16 cellular contexts compared by ENCODE assay signal in genomic region chr14:58607131-58607531, GRCh38. TPM values are rescaled to one million over a fixed set of nuclear protein-coding genes. Genes with fewer than 3 reads are reported as not detected.
"Had no signal": no experiment of that assay in that cellular context is flagged by ENCODE, and none has a peak within 500 bp of the region (broad histone marks: within the 10 kb centered on the region; RNA-seq: fewer than 3 reads in every experiment).

No MANE protein-coding gene starts in this region.

- H3K4me3 Mint-ChIP-seq: activated CD4-positive, alpha-beta T cell treated with anti-CD3 and anti-CD28 coated beads, Interleukin-2, amount 10 ng/mL, durations not matched to agents 24 days and 14 days; activated naive CD8-positive, alpha-beta T cell treated with anti-CD3 and anti-CD28 coated beads, Interleukin-2, amount 50 U/mL, for 24 hours; immature natural killer cell; natural killer cell treated with Interleukin-12 subunit alpha and Interleukin-12 subunit beta and Interleukin-15 and Interleukin-18, amount 100 ng/mL, for 72 hours; stimulated activated memory B cell treated with anti-CD40 and anti-IgM and Interleukin-4, amounts not matched to agents 10 μg/mL and 1 μg/mL and 100 μg/mL, for 72 hours; T-cell had no signal

- H3K36me3 Mint-ChIP-seq: immature natural killer cell; natural killer cell treated with Interleukin-12 subunit alpha and Interleukin-12 subunit beta and Interleukin-15 and Interleukin-18, amount 100 ng/mL, for 72 hours; stimulated activated memory B cell treated with anti-CD40 and anti-IgM and Interleukin-4, amounts not matched to agents 10 μg/mL and 1 μg/mL and 100 μg/mL, for 72 hours; T-cell had no signal

- H3K4me1 ChIP-seq: ascending aorta, right atrium auricular region, tibial artery, vagina had no signal

- DNase-seq: activated CD4-positive, alpha-beta T cell treated with anti-CD3 and anti-CD28 coated beads, Interleukin-2, amount 10 ng/mL, durations not matched to agents 24 days and 14 days; activated naive CD4-positive, alpha-beta T cell treated with Interleukin-2 at 50 U/mL for 16 hours; activated naive CD8-positive, alpha-beta T cell treated with anti-CD3 and anti-CD28 coated beads, Interleukin-2, amount 50 U/mL, for 24 hours; immature natural killer cell; left colon; ovary; T-cell; tibial artery; WERI-Rb-1 had no signal

- H3K27me3 Mint-ChIP-seq: stimulated activated memory B cell treated with anti-CD40 and anti-IgM and Interleukin-4, amounts not matched to agents 10 μg/mL and 1 μg/mL and 100 μg/mL, for 72 hours had no signal

- H3K36me3 ChIP-seq: ascending aorta, cardiac muscle cell, ovary, right atrium auricular region, tibial artery, vagina, WERI-Rb-1 had no signal

- H3K4me3 ChIP-seq: ascending aorta, cardiac muscle cell, lung, ovary, right atrium auricular region, tibial artery, vagina had no signal

- H3K9me3 ChIP-seq: ascending aorta, ovary, right atrium auricular region, tibial artery, vagina had no signal

- H3K27ac ChIP-seq: ascending aorta, cardiac muscle cell, ovary, right atrium auricular region, tibial artery, vagina, WERI-Rb-1 had no signal

- H3K27me3 ChIP-seq: ascending aorta, cardiac muscle cell, ovary, right atrium auricular region, tibial artery, vagina had no signal

- H3K4me1 Mint-ChIP-seq: activated CD4-positive, alpha-beta T cell treated with anti-CD3 and anti-CD28 coated beads, Interleukin-2, amount 10 ng/mL, durations not matched to agents 24 days and 14 days; activated naive CD8-positive, alpha-beta T cell treated with anti-CD3 and anti-CD28 coated beads, Interleukin-2, amount 50 U/mL, for 24 hours; immature natural killer cell; stimulated activated memory B cell treated with anti-CD40 and anti-IgM and Interleukin-4, amounts not matched to agents 10 μg/mL and 1 μg/mL and 100 μg/mL, for 72 hours; T-cell had no signal

- H3K27ac Mint-ChIP-seq: activated CD4-positive, alpha-beta T cell treated with anti-CD3 and anti-CD28 coated beads, Interleukin-2, amount 10 ng/mL, durations not matched to agents 24 days and 14 days; activated naive CD8-positive, alpha-beta T cell treated with anti-CD3 and anti-CD28 coated beads, Interleukin-2, amount 50 U/mL, for 24 hours; immature natural killer cell; natural killer cell treated with Interleukin-12 subunit alpha and Interleukin-12 subunit beta and Interleukin-15 and Interleukin-18, amount 100 ng/mL, for 72 hours; stimulated activated memory B cell treated with anti-CD40 and anti-IgM and Interleukin-4, amounts not matched to agents 10 μg/mL and 1 μg/mL and 100 μg/mL, for 72 hours; T-cell had no signal

- H3K9me3 Mint-ChIP-seq: activated CD4-positive, alpha-beta T cell treated with anti-CD3 and anti-CD28 coated beads, Interleukin-2, amount 10 ng/mL, durations not matched to agents 24 days and 14 days; activated naive CD8-positive, alpha-beta T cell treated with anti-CD3 and anti-CD28 coated beads, Interleukin-2, amount 50 U/mL, for 24 hours; immature natural killer cell; natural killer cell treated with Interleukin-12 subunit alpha and Interleukin-12 subunit beta and Interleukin-15 and Interleukin-18, amount 100 ng/mL, for 72 hours; stimulated activated memory B cell treated with anti-CD40 and anti-IgM and Interleukin-4, amounts not matched to agents 10 μg/mL and 1 μg/mL and 100 μg/mL, for 72 hours; T-cell had no signal

- ATAC-seq: activated naive CD8-positive, alpha-beta T cell treated with anti-CD3 and anti-CD28 coated beads, Interleukin-2, amount 50 U/mL, for 24 hours; left colon; natural killer cell treated with Interleukin-12 subunit alpha and Interleukin-12 subunit beta and Interleukin-15 and Interleukin-18, amount 100 ng/mL, for 72 hours; stimulated activated memory B cell treated with anti-CD40 and anti-IgM and Interleukin-4, amounts not matched to agents 10 μg/mL and 1 μg/mL and 100 μg/mL, for 72 hours; T-cell had no signal

RNA-seq across cellular contexts. Expression of gene DACT1, which starts 30.6 kb away (rescaled TPM):
- total RNA-seq: natural killer cell treated with Interleukin-12 subunit alpha and Interleukin-12 subunit beta and Interleukin-15 and Interleukin-18, amount 100 ng/mL, for 72 hours had no signal
- polyA plus RNA-seq: immature natural killer cell had no signal
